Comparison of ENCODE assay signal across 1 cellular context in genomic region chr3:149247929-149248691, GRCh38.
TF ChIP-seq lines count a peak whose summit lies in the region.

No MANE protein-coding gene starts in this region.

TF ChIP-seq in K562, 482 proteins besides CTCF, POLR2A, EP300 and RAD21 (continued from another document):
- TF ChIP-seq, protein P1, sequence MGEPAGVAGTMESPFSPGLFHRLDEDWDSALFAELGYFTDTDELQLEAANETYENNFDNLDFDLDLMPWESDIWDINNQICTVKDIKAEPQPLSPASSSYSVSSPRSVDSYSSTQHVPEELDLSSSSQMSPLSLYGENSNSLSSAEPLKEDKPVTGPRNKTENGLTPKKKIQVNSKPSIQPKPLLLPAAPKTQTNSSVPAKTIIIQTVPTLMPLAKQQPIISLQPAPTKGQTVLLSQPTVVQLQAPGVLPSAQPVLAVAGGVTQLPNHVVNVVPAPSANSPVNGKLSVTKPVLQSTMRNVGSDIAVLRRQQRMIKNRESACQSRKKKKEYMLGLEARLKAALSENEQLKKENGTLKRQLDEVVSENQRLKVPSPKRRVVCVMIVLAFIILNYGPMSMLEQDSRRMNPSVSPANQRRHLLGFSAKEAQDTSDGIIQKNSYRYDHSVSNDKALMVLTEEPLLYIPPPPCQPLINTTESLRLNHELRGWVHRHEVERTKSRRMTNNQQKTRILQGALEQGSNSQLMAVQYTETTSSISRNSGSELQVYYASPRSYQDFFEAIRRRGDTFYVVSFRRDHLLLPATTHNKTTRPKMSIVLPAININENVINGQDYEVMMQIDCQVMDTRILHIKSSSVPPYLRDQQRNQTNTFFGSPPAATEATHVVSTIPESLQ (CRISPR knock-in tag; IDR thresholded peaks at IDR 0.05) = no peak
- TF ChIP-seq ELF4 (CRISPR knock-in tag; IDR thresholded peaks at IDR 0.05) (no peak), CREB1 (IDR thresholded peaks at IDR 0.05) (no peak), CREB1 (CRISPR knock-in tag; IDR thresholded peaks at IDR 0.05) (no peak), ZNF586 (CRISPR knock-in tag; conservative IDR thresholded peaks at IDR 0.05) (no peak), RBM17 (IDR thresholded peaks at IDR 0.05; ENCODE audit: borderline replicate concordance, low read depth, low read length) (no peak), SMARCC2 (IDR thresholded peaks at IDR 0.05; ENCODE audit: low read depth) (0 out of 2 replicates have a peak, but pooled peaks have one; percentile 38), E2F6 (IDR thresholded peaks at IDR 0.05; ENCODE audit: borderline replicate concordance in 1 of 2, extremely low read depth in 1 of 2, insufficient read depth in 1 of 2, insufficient read length in 1 of 2, low read depth in 1 of 2, low read length in 1 of 2, poor library complexity in 1 of 2, severe bottlenecking in 1 of 2) (no peak), RBM25 (IDR thresholded peaks at IDR 0.05; ENCODE audit: low read depth, low read length, severe bottlenecking) (no peak), ZNF76 (CRISPR knock-in tag; IDR thresholded peaks at IDR 0.05; ENCODE audit: borderline replicate concordance) (no peak), ARID1B (IDR thresholded peaks at IDR 0.05) (peak; percentile 78), USF2 (CRISPR knock-in tag; IDR thresholded peaks at IDR 0.05) (no peak), CBFA2T3 (IDR thresholded peaks at IDR 0.05) (peak; percentile 81), KAT7 (CRISPR knock-in tag; IDR thresholded peaks at IDR 0.05; ENCODE audit: borderline replicate concordance) (no peak), SOX6 (IDR thresholded peaks at IDR 0.05) (peak; percentile 41; the same call in 1 of the 2 replicates), EWSR1 (IDR thresholded peaks at IDR 0.05; ENCODE audit: borderline replicate concordance, low read depth, partially characterized antibody) (no peak), DPF2 (IDR thresholded peaks at IDR 0.05) (peak; percentile 56; the same call in 1 of the 2 replicates), SMARCE1 (IDR thresholded peaks at IDR 0.05) (peak; percentile 46; the same call in 1 of the 2 replicates), RFX7 (CRISPR knock-in tag; IDR thresholded peaks at IDR 0.05) (no peak), MAZ (CRISPR knock-in tag; conservative IDR thresholded peaks at IDR 0.05 in 1 of 2, IDR thresholded peaks at IDR 0.05 in 1 of 2) (no peak), SUPT5H (IDR thresholded peaks at IDR 0.05) (no peak), ZBTB33 (CRISPR knock-in tag; IDR thresholded peaks at IDR 0.05) (no peak), DDX20 (tag; IDR thresholded peaks at IDR 0.05; ENCODE audit: low read depth) (no peak), DACH1 (IDR thresholded peaks at IDR 0.05; ENCODE audit: partially characterized antibody) (no peak)
- TF ChIP-seq, protein P2, sequence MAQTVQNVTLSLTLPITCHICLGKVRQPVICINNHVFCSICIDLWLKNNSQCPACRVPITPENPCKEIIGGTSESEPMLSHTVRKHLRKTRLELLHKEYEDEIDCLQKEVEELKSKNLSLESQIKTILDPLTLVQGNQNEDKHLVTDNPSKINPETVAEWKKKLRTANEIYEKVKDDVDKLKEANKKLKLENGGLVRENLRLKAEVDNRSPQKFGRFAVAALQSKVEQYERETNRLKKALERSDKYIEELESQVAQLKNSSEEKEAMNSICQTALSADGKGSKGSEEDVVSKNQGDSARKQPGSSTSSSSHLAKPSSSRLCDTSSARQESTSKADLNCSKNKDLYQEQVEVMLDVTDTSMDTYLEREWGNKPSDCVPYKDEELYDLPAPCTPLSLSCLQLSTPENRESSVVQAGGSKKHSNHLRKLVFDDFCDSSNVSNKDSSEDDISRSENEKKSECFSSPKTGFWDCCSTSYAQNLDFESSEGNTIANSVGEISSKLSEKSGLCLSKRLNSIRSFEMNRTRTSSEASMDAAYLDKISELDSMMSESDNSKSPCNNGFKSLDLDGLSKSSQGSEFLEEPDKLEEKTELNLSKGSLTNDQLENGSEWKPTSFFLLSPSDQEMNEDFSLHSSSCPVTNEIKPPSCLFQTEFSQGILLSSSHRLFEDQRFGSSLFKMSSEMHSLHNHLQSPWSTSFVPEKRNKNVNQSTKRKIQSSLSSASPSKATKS (CRISPR knock-in tag; IDR thresholded peaks at IDR 0.05) = no peak
- TF ChIP-seq, protein P3, sequence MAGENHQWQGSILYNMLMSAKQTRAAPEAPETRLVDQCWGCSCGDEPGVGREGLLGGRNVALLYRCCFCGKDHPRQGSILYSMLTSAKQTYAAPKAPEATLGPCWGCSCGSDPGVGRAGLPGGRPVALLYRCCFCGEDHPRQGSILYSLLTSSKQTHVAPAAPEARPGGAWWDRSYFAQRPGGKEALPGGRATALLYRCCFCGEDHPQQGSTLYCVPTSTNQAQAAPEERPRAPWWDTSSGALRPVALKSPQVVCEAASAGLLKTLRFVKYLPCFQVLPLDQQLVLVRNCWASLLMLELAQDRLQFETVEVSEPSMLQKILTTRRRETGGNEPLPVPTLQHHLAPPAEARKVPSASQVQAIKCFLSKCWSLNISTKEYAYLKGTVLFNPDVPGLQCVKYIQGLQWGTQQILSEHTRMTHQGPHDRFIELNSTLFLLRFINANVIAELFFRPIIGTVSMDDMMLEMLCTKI (IDR thresholded peaks at IDR 0.05; ENCODE audit: partially characterized antibody) = no peak
- TF ChIP-seq, protein P4, sequence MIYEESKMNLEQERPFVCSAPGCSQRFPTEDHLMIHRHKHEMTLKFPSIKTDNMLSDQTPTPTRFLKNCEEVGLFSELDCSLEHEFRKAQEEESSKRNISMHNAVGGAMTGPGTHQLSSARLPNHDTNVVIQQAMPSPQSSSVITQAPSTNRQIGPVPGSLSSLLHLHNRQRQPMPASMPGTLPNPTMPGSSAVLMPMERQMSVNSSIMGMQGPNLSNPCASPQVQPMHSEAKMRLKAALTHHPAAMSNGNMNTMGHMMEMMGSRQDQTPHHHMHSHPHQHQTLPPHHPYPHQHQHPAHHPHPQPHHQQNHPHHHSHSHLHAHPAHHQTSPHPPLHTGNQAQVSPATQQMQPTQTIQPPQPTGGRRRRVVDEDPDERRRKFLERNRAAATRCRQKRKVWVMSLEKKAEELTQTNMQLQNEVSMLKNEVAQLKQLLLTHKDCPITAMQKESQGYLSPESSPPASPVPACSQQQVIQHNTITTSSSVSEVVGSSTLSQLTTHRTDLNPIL (CRISPR knock-in tag; IDR thresholded peaks at IDR 0.05) = no peak
